8 cellular contexts compared by ENCODE assay signal in genomic region chr17:82212331-82213250, GRCh38. TPM values are rescaled to one million over a fixed set of nuclear protein-coding genes. Genes with fewer than 3 reads are reported as not detected.
DNase-seq lines count a peak whose midpoint lies in the region; ATAC-seq and TF ChIP-seq lines count a peak whose summit lies in the region.

CCDC57 (minus strand) TSS chr17:82212842; CDS start chr17:82201944, 10,898 bp downstream.

- H3K9me3 Mint-ChIP-seq in activated naive CD4-positive, alpha-beta T cell treated with anti-CD3 and anti-CD28 coated beads, Interleukin-2, amount 50 U/mL, for 72 hours, result no peaks in the 10 kb centered on the region

- DNase-seq in CMK (ENCODE audit: low read depth) (peak; percentile 88), HK-2 (ENCODE audit: unreplicated experiment) (peak; percentile 83), RWPE2 (ENCODE audit: low spot score) (peak; percentile 82), head of caudate nucleus (peak in 41 of 42 donors; percentile 44 to 91 (median 78)), occipital lobe (lab: John Stamatoyannopoulos, UW) (peak; percentile 47)
- DNase-seq in activated naive CD4-positive, alpha-beta T cell treated with anti-CD3 and anti-CD28 coated beads, Interleukin-2, amount 50 U/mL, for 72 hours (ENCODE audit: low spot score in 2 of 2), result peak in 1 of 2 donors; percentile 80

- under 1% methylated on average over 116 of the region's 116 CpGs for WGBS in urinary bladder

- H3K9me3 ChIP-seq in RWPE2 (ENCODE audit: severe bottlenecking), result no peaks in the 10 kb centered on the region

- ATAC-seq in GM19372 (IDR thresholded peaks at IDR 0.05; ENCODE audit: low read depth, unreplicated experiment) (peak; percentile 80), RWPE2 (ENCODE audit: low read depth) (peak; percentile 54)
- ATAC-seq in activated naive CD4-positive, alpha-beta T cell treated with anti-CD3 and anti-CD28 coated beads, Interleukin-2, amount 50 U/mL, for 72 hours, result peak; percentile 69 to 86

- H3K4me3 ChIP-seq in RWPE2 (ENCODE audit: severe bottlenecking) (peak within 1 kb of the TSS; percentile 83), urinary bladder (ENCODE audit: low read depth, low read length) (peak within 1 kb of the TSS; percentile 93)

- H3K36me3 ChIP-seq in RWPE2 (ENCODE audit: low read depth) (peaks cover 5% of the 10 kb centered on the region; the same call in 1 of the 2 replicates), urinary bladder (ENCODE audit: insufficient read depth) (no peaks in the 10 kb centered on the region)

- peak within 1 kb of the TSS in 1 of 2 donors; percentile 17 for H3K27ac Mint-ChIP-seq in activated naive CD4-positive, alpha-beta T cell treated with anti-CD3 and anti-CD28 coated beads, Interleukin-2, amount 50 U/mL, for 72 hours

- no peaks in the 10 kb centered on the region for H3K36me3 Mint-ChIP-seq in activated naive CD4-positive, alpha-beta T cell treated with anti-CD3 and anti-CD28 coated beads, Interleukin-2, amount 50 U/mL, for 72 hours

- H3K4me1 ChIP-seq in RWPE2 (ENCODE audit: insufficient read depth, poor library complexity, severe bottlenecking) (peaks cover 27% of the 10 kb centered on the region), urinary bladder (ENCODE audit: insufficient read depth) (peaks cover 2% of the 10 kb centered on the region)

- H3K27ac ChIP-seq in RWPE2 (ENCODE audit: poor library complexity, severe bottlenecking) (peak within 1 kb of the TSS; percentile 98), urinary bladder (ENCODE audit: low read depth) (peak within 1 kb of the TSS; percentile 71)

- H3K27me3 ChIP-seq in RWPE2 (ENCODE audit: insufficient read depth, poor library complexity, severe bottlenecking), result no peaks in the 10 kb centered on the region

- no peak for TF ChIP-seq CTCF in RWPE2 (IDR thresholded peaks at IDR 0.05; ENCODE audit: poor library complexity, severe bottlenecking)

- intact Hi-C loops in head of caudate nucleus (cut with DNase I), result no loop called here

RNA-seq across cellular contexts. Expression of gene CCDC57, which starts in this region (rescaled TPM):
- 10 to 100 TPM; 34.6 to 51.3 TPM for total RNA-seq in activated naive CD4-positive, alpha-beta T cell treated with anti-CD3 and anti-CD28 coated beads, Interleukin-2, amount 50 U/mL, for 72 hours
- 18.6 TPM for total RNA-seq in occipital lobe
- total RNA-seq in urinary bladder, result 25.9 TPM
- polyA plus RNA-seq in urinary bladder, result 23.7 TPM
